ENCODE assay signal across 1 cellular context in the genomic region with DNA sequence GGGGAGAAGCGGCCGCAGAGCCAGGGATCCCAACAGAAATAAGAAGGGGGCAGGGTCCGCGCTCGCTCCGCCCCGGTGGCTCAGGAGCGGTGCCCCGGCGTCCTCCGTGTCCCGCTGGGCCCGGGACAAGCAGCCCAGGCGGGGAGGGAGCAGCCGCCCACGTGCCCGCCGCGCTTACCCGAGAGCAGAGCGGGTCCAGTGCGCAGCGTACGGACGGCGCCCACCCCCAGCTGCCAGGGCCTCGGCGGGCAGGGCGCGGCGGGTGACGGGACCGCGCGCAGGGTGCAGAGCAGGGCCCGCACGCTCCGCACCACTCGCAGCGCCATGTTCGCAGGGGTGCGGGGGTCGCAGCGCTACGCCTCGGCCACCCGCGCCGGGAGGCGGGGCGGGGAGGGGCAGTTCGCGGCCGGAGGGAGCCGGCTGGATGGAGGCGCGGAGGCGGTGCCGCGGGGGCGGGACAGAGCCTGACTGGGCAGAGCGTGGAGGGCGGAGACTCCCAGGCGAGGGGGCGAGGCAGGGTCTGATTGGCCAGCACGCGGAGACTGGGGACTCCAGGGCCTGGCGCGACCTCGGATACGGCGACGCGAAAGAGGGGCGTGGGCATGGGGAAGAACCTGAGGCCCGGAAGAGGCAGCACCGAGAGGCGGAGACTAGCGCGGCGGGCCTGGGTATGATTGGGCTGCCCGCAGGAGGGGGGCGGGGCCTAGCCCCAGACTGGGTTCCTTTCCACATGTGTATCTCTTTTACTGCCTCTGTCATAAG.
TF ChIP-seq lines count a peak whose summit lies in the region.

A gene (minus strand): TSS at position 443 of the 762 bp plus-strand sequence. CDS start 117 bp downstream, at position 326.

TF ChIP-seq in WTC11, 78 proteins besides CTCF, POLR2A, EP300 and RAD21 (continued from another document):
- TF ChIP-seq, protein P1, sequence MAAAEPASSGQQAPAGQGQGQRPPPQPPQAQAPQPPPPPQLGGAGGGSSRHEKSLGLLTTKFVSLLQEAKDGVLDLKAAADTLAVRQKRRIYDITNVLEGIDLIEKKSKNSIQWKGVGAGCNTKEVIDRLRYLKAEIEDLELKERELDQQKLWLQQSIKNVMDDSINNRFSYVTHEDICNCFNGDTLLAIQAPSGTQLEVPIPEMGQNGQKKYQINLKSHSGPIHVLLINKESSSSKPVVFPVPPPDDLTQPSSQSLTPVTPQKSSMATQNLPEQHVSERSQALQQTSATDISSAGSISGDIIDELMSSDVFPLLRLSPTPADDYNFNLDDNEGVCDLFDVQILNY (CRISPR knock-in tag; IDR thresholded peaks at IDR 0.05), result peak; percentile 88
- TF ChIP-seq ZNF416 (CRISPR knock-in tag; IDR thresholded peaks at IDR 0.05), result no peak
